1 cellular context compared by ENCODE assay signal in genomic region chr19:18110833-18111232, GRCh38.
TF ChIP-seq lines count a peak whose summit lies in the region.

No MANE protein-coding gene starts in this region.

TF ChIP-seq in GM23338, 12 proteins besides CTCF, POLR2A, EP300 and RAD21 (continued from another document):
- TF ChIP-seq ZNF462 (CRISPR knock-in tag; IDR thresholded peaks at IDR 0.05) (no peak), POLR2AphosphoS5 (IDR thresholded peaks at IDR 0.05; ENCODE audit: low read depth) (no peak)
